Comparison of ENCODE assay signal across 23 cellular contexts in the genomic region with DNA sequence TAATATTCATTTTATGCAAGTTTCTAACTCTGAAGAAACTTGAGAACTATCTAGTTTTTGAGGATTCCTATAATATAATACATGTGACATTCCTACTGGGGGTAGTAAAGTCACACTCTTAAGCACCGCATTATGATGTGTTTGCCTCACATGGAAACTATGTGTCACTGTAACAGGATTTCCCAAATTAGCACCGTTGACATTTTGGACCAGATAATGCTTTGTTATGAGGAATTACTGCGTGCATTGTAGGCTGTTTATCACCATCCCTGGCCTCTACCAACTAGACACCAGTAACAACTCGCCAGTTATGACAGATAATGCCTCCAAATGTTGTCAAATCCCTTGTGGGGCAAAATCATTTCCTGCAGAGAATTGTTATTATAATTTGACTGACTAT.
DNase-seq lines count a peak whose midpoint lies in the region; ATAC-seq and TF ChIP-seq lines count a peak whose summit lies in the region.
"Had no signal": no experiment of that assay in that cellular context is flagged by ENCODE, and none has a peak within 500 bp of the region (broad histone marks: within the 10 kb centered on the region; RNA-seq: fewer than 3 reads in every experiment).

No MANE protein-coding gene starts in this region.

- H3K79me1 ChIP-seq in mesendoderm (ENCODE audit: low read length) = no peaks in the 10 kb centered on the region

- H3K27ac ChIP-seq in heart left ventricle = peak overlapping the region in 2 of 12 donors; percentile 52 to 72
- H3K27ac ChIP-seq in mesendoderm (ENCODE audit: low read depth, low read length) = no peak overlapping the region
- no peak overlapping the region for H3K27ac ChIP-seq in OCI-LY7 (ENCODE audit: low read depth, low read length, poor library complexity, severe bottlenecking)
- H3K27ac ChIP-seq: 22Rv1, HL-60 had no signal

- no peak overlapping the region for H2BK15ac ChIP-seq in mesendoderm (replicated peaks; ENCODE audit: low read depth)

- BruUV-seq in OCI-LY7 (replicated peaks; lab: Mats Ljungman, UMichigan) = no TSS peak

- TF ChIP-seq CTCF in heart left ventricle (IDR thresholded peaks at IDR 0.05) (no peak), OCI-LY7 (conservative IDR thresholded peaks at IDR 0.05; ENCODE audit: low read length) (no peak)

- no peak overlapping the region for H3K9ac ChIP-seq in mesendoderm (ENCODE audit: low read length)

- no peak overlapping the region for H2AFZ ChIP-seq in OCI-LY7 (ENCODE audit: low read length)

- H4K5ac ChIP-seq in mesendoderm (ENCODE audit: low read length) = no peak overlapping the region

- TF ChIP-seq POLR2A in heart left ventricle (IDR thresholded peaks at IDR 0.05) = no peak

- no peaks in the 10 kb centered on the region for H3K79me2 ChIP-seq in mesendoderm (ENCODE audit: control insufficient read depth, insufficient read depth, low read length)
- H3K79me2 ChIP-seq in OCI-LY7 (ENCODE audit: insufficient read depth, low read depth, low read length) = no peaks in the 10 kb centered on the region

- DNase-seq in heart left ventricle (peak in 1 of 5 donors; percentile 9), Right ventricle myocardium inferior (ENCODE audit: missing footprints) (no peak), LHCN-M2 (ENCODE audit: low read depth) (peak; percentile 6), dermis blood vessel endothelial cell (peak; percentile 22), mesendoderm (peak; percentile 36), HT-29 (ENCODE audit: low spot score) (no peak), OCI-LY7 (ENCODE audit: low spot score) (no peak), NCI-H774 (lab: John Stamatoyannopoulos, UW) (no peak)
- DNase-seq: Caco-2; CD4-positive, alpha-beta T cell; GDM1; H7; Kasumi-1; MM.1S; NCI-H1092; NCI-H1436 treated with DMSO at 0.1 percent for 48 hours; NCI-H2029 treated with DMSO at 0.1 percent for 48 hours; NCI-H446 treated with DMSO at 0.1 percent for 48 hours; NCI-H82; RPMI8226; SIG-M5 had no signal

- H3K4ac ChIP-seq in mesendoderm (ENCODE audit: low read depth, low read length) = no peak overlapping the region

- no peak overlapping the region for H3K18ac ChIP-seq in mesendoderm (ENCODE audit: low read length)

- no peak overlapping the region for H3K4me3 ChIP-seq in heart left ventricle
- no peak overlapping the region for H3K4me3 ChIP-seq in mesendoderm (ENCODE audit: low read length)
- H3K4me3 ChIP-seq in OCI-LY7 (ENCODE audit: low read depth, low read length, poor library complexity, severe bottlenecking) = no peak overlapping the region

- H3K4me2 ChIP-seq in mesendoderm (ENCODE audit: low read length) (no peak overlapping the region), OCI-LY7 (ENCODE audit: low read length) (no peak overlapping the region)

- H3K23ac ChIP-seq in mesendoderm (ENCODE audit: low read length) = no peak overlapping the region

- peaks cover 0 to 4% (median 0%) of the 10 kb centered on the region in 12 donors for H3K4me1 ChIP-seq in heart left ventricle
- no peaks in the 10 kb centered on the region for H3K4me1 ChIP-seq in mesendoderm (ENCODE audit: control insufficient read depth, low read depth, low read length)
- H3K4me1 ChIP-seq in OCI-LY7 (ENCODE audit: insufficient read depth, low read length, poor library complexity, severe bottlenecking) = no peaks in the 10 kb centered on the region
- H3K4me1 ChIP-seq: Caco-2 had no signal

- no peak overlapping the region for H2BK120ac ChIP-seq in mesendoderm (ENCODE audit: low read depth, low read length)

- intact Hi-C loops in heart left ventricle (cut with DNase I) (no loop called here), Right ventricle myocardium inferior (cut with DNase I) (no loop called here), OCI-LY7 (cut with micrococcal nuclease; ENCODE audit: unreplicated experiment) (no loop called here)

- no peak overlapping the region for H3K56ac ChIP-seq in mesendoderm (ENCODE audit: low read length)

- ATAC-seq in heart left ventricle (peak; percentile 73 to 97 (median 91)), Right ventricle myocardium inferior (no peak)

- H2BK5ac ChIP-seq in mesendoderm (ENCODE audit: low read length) = no peak overlapping the region

- H3K36me3 ChIP-seq in heart left ventricle (no peaks in the 10 kb centered on the region), mesendoderm (ENCODE audit: control insufficient read depth, insufficient read depth, low read length) (no peaks in the 10 kb centered on the region), OCI-LY7 (ENCODE audit: insufficient read depth, low read length) (no peaks in the 10 kb centered on the region)

- H4K8ac ChIP-seq in mesendoderm (ENCODE audit: low read depth, low read length) = no peak overlapping the region

- WGBS in heart left ventricle, 4 donors = 3 to 15% (median 13%) methylated on average over 4 of the region's 4 CpGs
- no CpG with 5 or more reads among the region's 4 CpGs for WGBS in mesendoderm (ENCODE audit: extremely low coverage, insufficient coverage, low lambda C conversion rate)

- POLR2A ChIA-PET in OCI-LY7 (lab: Charles Lee) = no interaction called here

- H2AK5ac ChIP-seq in mesendoderm (ENCODE audit: low read length) = no peak overlapping the region

- no peaks in the 10 kb centered on the region for H3K9me2 ChIP-seq in OCI-LY7 (ENCODE audit: insufficient read depth, low read length)

- CTCF ChIA-PET in OCI-LY7 (lab: Charles Lee; ENCODE audit: unreplicated experiment) = no interaction called here

- no peaks in the 10 kb centered on the region for H4K20me1 ChIP-seq in OCI-LY7 (ENCODE audit: insufficient read depth, low read length)

- no peaks in the 10 kb centered on the region for H3K27me3 ChIP-seq in heart left ventricle
- H3K27me3 ChIP-seq in mesendoderm (ENCODE audit: insufficient read depth, low read length, poor library complexity) = no peaks in the 10 kb centered on the region

- H3K9me3 ChIP-seq in heart left ventricle = peaks cover 0 to 19% (median 0%) of the 10 kb centered on the region in 12 donors
- no peaks in the 10 kb centered on the region for H3K9me3 ChIP-seq in OCI-LY7 (ENCODE audit: low read length)
- H3K9me3 ChIP-seq: Caco-2 had no signal

Comparison
In these comparisons a context has a peak if more than half of its experiments do, and no peak if none do; other contexts are left out.
1. DNase-seq: peak in LHCN-M2 (single experiment), dermis blood vessel endothelial cell (single experiment) and mesendoderm (single experiment); none in Right ventricle myocardium inferior (single experiment), HT-29 (single experiment), OCI-LY7 (single experiment) and NCI-H774 (single experiment).